9 cellular contexts compared by ENCODE assay signal in genomic region chr14:34956906-34957305, GRCh38.
"Had no signal": no experiment of that assay in that cellular context is flagged by ENCODE, and none has a peak within 500 bp of the region (broad histone marks: within the 10 kb centered on the region; RNA-seq: fewer than 3 reads in every experiment).

No MANE protein-coding gene starts in this region.

- H3K4me3 ChIP-seq: GM23248, HAP-1, K562 had no signal

- H3K4me1 ChIP-seq: HAP-1 had no signal

- H2AFZ ChIP-seq: GM23248 had no signal

- FAIRE-seq: K562 had no signal

- H3K9me3 ChIP-seq: HAP-1 had no signal

- ATAC-seq: HCT116, K562 had no signal

- H3K27ac ChIP-seq: GM23248, HL-60 had no signal

- DNase-seq: GM23248, GOT3, H7, HFFc6, IMR-90 had no signal

- H3K9ac ChIP-seq: GM23248 had no signal
